1 cellular context compared by ENCODE assay signal in genomic region chr7:130131964-130132875, GRCh38.
TF ChIP-seq lines count a peak whose summit lies in the region.

No MANE protein-coding gene starts in this region.

TF ChIP-seq in K562, 482 proteins besides CTCF, POLR2A, EP300 and RAD21 (continued from another document):
- TF ChIP-seq USF1 (CRISPR knock-in tag; IDR thresholded peaks at IDR 0.05) (no peak), BCOR (IDR thresholded peaks at IDR 0.05) (peak; percentile 67), PML (IDR thresholded peaks at IDR 0.05; ENCODE audit: low read length) (peak; percentile 85; the same call in 1 of the 2 replicates), GABPA (tag; conservative IDR thresholded peaks at IDR 0.05; ENCODE audit: low read depth) (no peak), ETV1 (tag; conservative IDR thresholded peaks at IDR 0.05; ENCODE audit: low read depth) (no peak), ZNF174 (CRISPR knock-in tag; IDR thresholded peaks at IDR 0.05) (no peak), NFRKB (IDR thresholded peaks at IDR 0.05; ENCODE audit: low read depth) (peak; percentile 19; the same call in 1 of the 2 replicates), ELF2 (CRISPR knock-in tag; IDR thresholded peaks at IDR 0.05) (no peak), KAT2B (IDR thresholded peaks at IDR 0.05; ENCODE audit: low read depth, low read length) (no peak), FOXP1 (CRISPR knock-in tag; IDR thresholded peaks at IDR 0.05) (no peak), BDP1 (IDR thresholded peaks at IDR 0.05; ENCODE audit: insufficient read depth, insufficient read length) (no peak), NR1H2 (CRISPR knock-in tag; IDR thresholded peaks at IDR 0.05) (no peak), GATAD2A (IDR thresholded peaks at IDR 0.05) (0 out of 2 replicates have a peak, but pooled peaks have one; percentile 20), ZBTB33 (CRISPR knock-in tag; IDR thresholded peaks at IDR 0.05) (peak; percentile 44; the same call in 1 of the 2 replicates), NFYB (IDR thresholded peaks at IDR 0.05; ENCODE audit: extremely low read depth, insufficient read length) (no peak), RNF2 (IDR thresholded peaks at IDR 0.05) (no peak), TCF3 (CRISPR knock-in tag; IDR thresholded peaks at IDR 0.05) (peak; percentile 97), DPF2 (IDR thresholded peaks at IDR 0.05) (peak; percentile 68), ATF4 (CRISPR knock-in tag; IDR thresholded peaks at IDR 0.05) (peak; percentile 28; the same call in 1 of the 2 replicates), PRDM10 (IDR thresholded peaks at IDR 0.05; ENCODE audit: partially characterized antibody) (no peak), ZNF655 (CRISPR knock-in tag; IDR thresholded peaks at IDR 0.05) (no peak), KDM4B (IDR thresholded peaks at IDR 0.05; ENCODE audit: borderline replicate concordance in 2 of 2, low read depth in 1 of 2) (no peak), CBFA2T3 (IDR thresholded peaks at IDR 0.05) (peak; percentile 97), STAT6 (CRISPR knock-in tag; IDR thresholded peaks at IDR 0.05) (no peak), NBN (IDR thresholded peaks at IDR 0.05; ENCODE audit: low read depth) (peak; percentile 58; the same call in 1 of the 2 replicates)
